In genomic region chr1:148254611-148255429, GRCh38 we compare ENCODE assay signal across 8 cellular contexts.
DNase-seq lines count a peak whose midpoint lies in the region; ATAC-seq, FAIRE-seq and TF ChIP-seq lines count a peak whose summit lies in the region.
"Not testable (repeated sequence)": the region's sequence is repeated elsewhere in the genome, so short reads cannot be mapped to it uniquely, and the experiment has no call there.

No MANE protein-coding gene starts in this region.

- not testable (repeated sequence) for H3K27me3 ChIP-seq in SJCRH30; small intestine (ENCODE audit: control insufficient read depth in 2 of 2, insufficient read depth in 2 of 2, low read length in 2 of 2)

- not testable (repeated sequence) for H3K27ac ChIP-seq in SJCRH30; small intestine (ENCODE audit: low read depth in 1 of 2, low read length in 1 of 2)

- not testable (repeated sequence) for H3K9me3 Mint-ChIP-seq in effector memory CD8-positive, alpha-beta T cell

- not testable (repeated sequence) for H3K27ac Mint-ChIP-seq in effector memory CD8-positive, alpha-beta T cell

- H3K4me1 ChIP-seq in SJCRH30; small intestine (ENCODE audit: control insufficient read depth in 2 of 2, insufficient read depth in 1 of 2, low read depth in 1 of 2, low read length in 1 of 2): not testable (repeated sequence)

- H3K9me3 ChIP-seq in SJCRH30 (replicated peaks); small intestine (ENCODE audit: control insufficient read depth, low read depth): not testable (repeated sequence)

- not testable (repeated sequence) for H3K27me3 Mint-ChIP-seq in effector memory CD8-positive, alpha-beta T cell

- WGBS in small intestine, 3 donors = 36 to 40% (median 37%) methylated on average over 14 to 16 of the region's 16 CpGs

- H3K36me3 Mint-ChIP-seq in effector memory CD8-positive, alpha-beta T cell (ENCODE audit: insufficient read depth) = not testable (repeated sequence)

- H3K4me1 Mint-ChIP-seq in effector memory CD8-positive, alpha-beta T cell (ENCODE audit: low read depth in 2 of 2) = not testable (repeated sequence)

- not testable (repeated sequence) for H3K4me3 ChIP-seq in AG09309 (ENCODE audit: control insufficient read depth, low read depth, low read length); GM12865 (ENCODE audit: low read depth, low read length); SJCRH30; small intestine (ENCODE audit: low read depth in 1 of 2, low read length in 2 of 2)

- ATAC-seq in effector memory CD8-positive, alpha-beta T cell (replicated peaks) = peak; percentile 55

- not testable (repeated sequence) for DNase-seq in AG09309 (ENCODE audit: low read depth)
- DNase-seq in GM12865 (ENCODE audit: low read depth) (peak; percentile 15), MV-4-11 (lab: John Stamatoyannopoulos, UW) (peak; percentile 22), SJCRH30 (peak; percentile 9 to 45), left kidney (ENCODE audit: low read depth, low spot score) (peak; percentile 61), small intestine (peak; percentile 12)
- peak; percentile 27 to 46 for DNase-seq in activated T-cell treated with anti-CD3 and anti-CD28 coated beads, Interleukin-2, amount 50 U/mL, for 48 hours
- DNase-seq in effector memory CD8-positive, alpha-beta T cell = peak in 1 of 3 experiments; percentile 23

- TF ChIP-seq CTCF in AG09309 (IDR thresholded peaks at IDR 0.05; ENCODE audit: control insufficient read depth, insufficient read depth, low read depth, low read length, missing control alignments) (peak; percentile 51), GM12865 (IDR thresholded peaks at IDR 0.05; ENCODE audit: insufficient read depth, low read depth, low read length, missing control alignments) (peak; percentile 52)

- H3K4me3 Mint-ChIP-seq in effector memory CD8-positive, alpha-beta T cell = not testable (repeated sequence)

- H3K36me3 ChIP-seq in SJCRH30; small intestine (ENCODE audit: control insufficient read depth in 2 of 2, insufficient read depth in 2 of 2, low read length in 2 of 2): not testable (repeated sequence)

- not testable (repeated sequence) for FAIRE-seq in small intestine (lab: Jason Lieb, UNC)
